ENCODE assay signal across 36 cellular contexts in genomic region chr7:65219623-65220022, GRCh38.
"Had no signal": no experiment of that assay in that cellular context is flagged by ENCODE, and none has a peak within 500 bp of the region (broad histone marks: within the 10 kb centered on the region; RNA-seq: fewer than 3 reads in every experiment).

No MANE protein-coding gene starts in this region.

- H3K9me3 Mint-ChIP-seq: activated B cell treated with CpG ODN at 0.5 μM for 24 hours; activated CD4-positive, alpha-beta memory T cell treated with anti-CD3 and anti-CD28 coated beads for 36 hours; activated CD4-positive, alpha-beta T cell treated with anti-CD3 and anti-CD28 coated beads, Interleukin-2, amount 10 ng/mL, durations not matched to agents 24 days and 14 days; activated CD8-positive, alpha-beta T cell treated with anti-CD3 and anti-CD28 coated beads for 36 hours; activated naive CD4-positive, alpha-beta T cell treated with anti-CD3 and anti-CD28 coated beads for 36 hours; activated naive CD4-positive, alpha-beta T cell treated with anti-CD3 and anti-CD28 coated beads, Interleukin-2, amount 50 U/mL, for 72 hours; activated naive CD8-positive, alpha-beta T cell treated with anti-CD3 and anti-CD28 coated beads for 36 hours; activated T-cell treated with anti-CD3 and anti-CD28 coated beads, Interleukin-2, amount 50 U/mL, for 4 hours; activated T-cell treated with anti-CD3 and anti-CD28 coated beads, Interleukin-2, amount 50 U/mL, for 72 hours; activated T-helper 1 cell treated with anti-CD3 and anti-CD28 coated beads, Interleukin-12 subunit alpha, Interleukin-12 subunit beta, Interleukin-2, Interleukin-4 antibody, amounts not matched to agents 30 ng/mL and 10 ng/mL and 1 ng/mL, durations not matched to agents 14 hours and 24 hours and 36 hours; activated T-helper 17 cell treated with anti-CD3 and anti-CD28 coated beads, Interleukin-2, amount 50 U/mL, for 72 hours; central memory CD8-positive, alpha-beta T cell; T-helper 1 cell treated with Interleukin-12 subunit alpha and Interleukin-12 subunit beta and Interleukin-4 antibody, amounts not matched to agents 30 μg/mL and 1 μg/mL, for 36 hours; T-helper 2 cell treated with Interferon-gamma antibody and Interleukin-4, amounts not matched to agents 5 μg/mL and 100 μg/mL, for 36 hours had no signal

- H3K27me3 ChIP-seq: adrenal gland, body of pancreas, brain microvascular endothelial cell, cardiac muscle cell had no signal

- H3K27ac ChIP-seq: adrenal gland, body of pancreas, brain microvascular endothelial cell, cardiac muscle cell, VCaP had no signal

- H3K4me1 Mint-ChIP-seq: activated CD4-positive, alpha-beta T cell treated with anti-CD3 and anti-CD28 coated beads, Interleukin-2, amount 10 ng/mL, durations not matched to agents 24 days and 14 days; activated T-helper 17 cell treated with anti-CD3 and anti-CD28 coated beads, Interleukin-2, amount 50 U/mL, for 72 hours had no signal

- H3K36me3 Mint-ChIP-seq: activated CD4-positive, alpha-beta memory T cell treated with anti-CD3 and anti-CD28 coated beads for 36 hours; activated naive CD4-positive, alpha-beta T cell treated with anti-CD3 and anti-CD28 coated beads, Interleukin-2, amount 50 U/mL, for 72 hours; activated naive CD8-positive, alpha-beta T cell treated with anti-CD3 and anti-CD28 coated beads for 36 hours had no signal

- H3K36me3 ChIP-seq: adrenal gland, brain microvascular endothelial cell, cardiac muscle cell had no signal

- H3K4me1 ChIP-seq: body of pancreas had no signal

- DNase-seq: activated B cell treated with CpG ODN at 0.5 μM for 24 hours; activated CD4-positive, alpha-beta memory T cell treated with anti-CD3 and anti-CD28 coated beads for 36 hours; activated CD4-positive, alpha-beta T cell treated with anti-CD3 and anti-CD28 coated beads for 4 hours; activated CD4-positive, alpha-beta T cell treated with anti-CD3 and anti-CD28 coated beads, Interleukin-2, amount 10 ng/mL, durations not matched to agents 24 days and 14 days; activated CD4-positive, alpha-beta T cell treated with anti-CD3 and anti-CD28 coated beads, Interleukin-2, amount 50 U/mL, for 1 hour; activated CD4-positive, alpha-beta T cell treated with anti-CD3 and anti-CD28 coated beads, Interleukin-2, amount 50 U/mL, for 4 hours; activated CD4-positive, CD25-positive, alpha-beta regulatory T cell treated with anti-CD3 and anti-CD28 coated beads, Interleukin-2, amount 50 U/mL, for 72 hours; activated CD8-positive, alpha-beta memory T cell treated with anti-CD3 and anti-CD28 coated beads, Interleukin-2, amount 50 U/mL, for 4 hours; activated CD8-positive, alpha-beta T cell treated with anti-CD3 and anti-CD28 coated beads for 36 hours; activated effector memory CD4-positive, alpha-beta T cell treated with anti-CD3 and anti-CD28 coated beads, Interleukin-2, amount 50 U/mL, for 16 hours; activated gamma-delta T cell treated with Interleukin-2 at 50 U/mL for 16 hours; activated naive CD4-positive, alpha-beta T cell; activated naive CD4-positive, alpha-beta T cell treated with anti-CD3 and anti-CD28 coated beads for 36 hours; activated naive CD4-positive, alpha-beta T cell treated with anti-CD3 and anti-CD28 coated beads, Interleukin-2, amount 50 U/mL, for 16 hours; activated naive CD8-positive, alpha-beta T cell treated with anti-CD3 and anti-CD28 coated beads for 36 hours; activated T-cell treated with anti-CD3 and anti-CD28 coated beads for 4 hours; activated T-cell treated with anti-CD3 and anti-CD28 coated beads, Interleukin-2, amount 50 U/mL, for 1 hour; activated T-cell treated with anti-CD3 and anti-CD28 coated beads, Interleukin-2, amount 50 U/mL, for 4 hours; activated T-cell treated with anti-CD3 and anti-CD28 coated beads, Interleukin-2, amount 50 U/mL, for 72 hours; adrenal gland; amniotic stem cell; aorta; body of pancreas; brain microvascular endothelial cell; caudate nucleus; cerebellar nuclear complex; T-helper 2 cell; T-helper 9 cell had no signal

- H3K9me3 ChIP-seq: adrenal gland, body of pancreas had no signal

- H3K27me3 Mint-ChIP-seq: activated CD4-positive, alpha-beta T cell treated with anti-CD3 and anti-CD28 coated beads, Interleukin-2, amount 10 ng/mL, durations not matched to agents 24 days and 14 days; activated CD8-positive, alpha-beta T cell treated with anti-CD3 and anti-CD28 coated beads for 36 hours; activated T-helper 17 cell treated with anti-CD3 and anti-CD28 coated beads, Interleukin-2, amount 50 U/mL, for 72 hours; central memory CD8-positive, alpha-beta T cell had no signal

- H3K27ac Mint-ChIP-seq: activated B cell treated with CpG ODN at 0.5 μM for 24 hours; activated CD4-positive, alpha-beta memory T cell treated with anti-CD3 and anti-CD28 coated beads for 36 hours; activated CD4-positive, alpha-beta T cell treated with anti-CD3 and anti-CD28 coated beads, Interleukin-2, amount 10 ng/mL, durations not matched to agents 24 days and 14 days; activated CD8-positive, alpha-beta T cell treated with anti-CD3 and anti-CD28 coated beads for 36 hours; activated naive CD4-positive, alpha-beta T cell treated with anti-CD3 and anti-CD28 coated beads for 36 hours; activated naive CD4-positive, alpha-beta T cell treated with anti-CD3 and anti-CD28 coated beads, Interleukin-2, amount 50 U/mL, for 72 hours; activated naive CD8-positive, alpha-beta T cell treated with anti-CD3 and anti-CD28 coated beads for 36 hours; activated T-cell treated with anti-CD3 and anti-CD28 coated beads, Interleukin-2, amount 50 U/mL, for 72 hours; activated T-helper 1 cell treated with anti-CD3 and anti-CD28 coated beads, Interleukin-12 subunit alpha, Interleukin-12 subunit beta, Interleukin-2, Interleukin-4 antibody, amounts not matched to agents 30 ng/mL and 10 ng/mL and 1 ng/mL, durations not matched to agents 14 hours and 24 hours and 36 hours; activated T-helper 17 cell treated with anti-CD3 and anti-CD28 coated beads, Interleukin-2, amount 50 U/mL, for 72 hours; T-helper 1 cell treated with Interleukin-12 subunit alpha and Interleukin-12 subunit beta and Interleukin-4 antibody, amounts not matched to agents 30 μg/mL and 1 μg/mL, for 36 hours; T-helper 2 cell treated with Interferon-gamma antibody and Interleukin-4, amounts not matched to agents 5 μg/mL and 100 μg/mL, for 36 hours had no signal

- ATAC-seq: activated CD8-positive, alpha-beta T cell treated with anti-CD3 and anti-CD28 coated beads for 36 hours; activated naive CD4-positive, alpha-beta T cell treated with anti-CD3 and anti-CD28 coated beads, Interleukin-2, amount 50 U/mL, for 72 hours; activated T-cell treated with anti-CD3 and anti-CD28 coated beads, Interleukin-2, amount 50 U/mL, for 4 hours; activated T-cell treated with anti-CD3 and anti-CD28 coated beads, Interleukin-2, amount 50 U/mL, for 72 hours; activated T-helper 17 cell treated with anti-CD3 and anti-CD28 coated beads, Interleukin-2, amount 50 U/mL, for 72 hours; body of pancreas had no signal

- H3K4me3 ChIP-seq: adrenal gland, body of pancreas, cardiac muscle cell had no signal

- H3K4me3 Mint-ChIP-seq: activated B cell treated with CpG ODN at 0.5 μM for 24 hours; activated CD4-positive, alpha-beta memory T cell treated with anti-CD3 and anti-CD28 coated beads for 36 hours; activated CD4-positive, alpha-beta T cell treated with anti-CD3 and anti-CD28 coated beads, Interleukin-2, amount 10 ng/mL, durations not matched to agents 24 days and 14 days; activated CD8-positive, alpha-beta T cell treated with anti-CD3 and anti-CD28 coated beads for 36 hours; activated naive CD4-positive, alpha-beta T cell treated with anti-CD3 and anti-CD28 coated beads for 36 hours; activated naive CD8-positive, alpha-beta T cell treated with anti-CD3 and anti-CD28 coated beads for 36 hours; activated T-cell treated with anti-CD3 and anti-CD28 coated beads, Interleukin-2, amount 50 U/mL, for 4 hours; activated T-cell treated with anti-CD3 and anti-CD28 coated beads, Interleukin-2, amount 50 U/mL, for 72 hours; activated T-helper 1 cell treated with anti-CD3 and anti-CD28 coated beads, Interleukin-12 subunit alpha, Interleukin-12 subunit beta, Interleukin-2, Interleukin-4 antibody, amounts not matched to agents 30 ng/mL and 10 ng/mL and 1 ng/mL, durations not matched to agents 14 hours and 24 hours and 36 hours; activated T-helper 17 cell treated with anti-CD3 and anti-CD28 coated beads, Interleukin-2, amount 50 U/mL, for 72 hours; central memory CD8-positive, alpha-beta T cell; T-helper 1 cell treated with Interleukin-12 subunit alpha and Interleukin-12 subunit beta and Interleukin-4 antibody, amounts not matched to agents 30 μg/mL and 1 μg/mL, for 36 hours; T-helper 2 cell treated with Interferon-gamma antibody and Interleukin-4, amounts not matched to agents 5 μg/mL and 100 μg/mL, for 36 hours had no signal
